ENCODE assay signal across 8 cellular contexts in genomic region chr12:120725659-120726509, GRCh38. TPM values are rescaled to one million over a fixed set of nuclear protein-coding genes. Genes with fewer than 3 reads are reported as not detected.
DNase-seq lines count a peak whose midpoint lies in the region; ATAC-seq and TF ChIP-seq lines count a peak whose summit lies in the region.

TSS of gene ACADS (plus strand) at chr12:120725826. CDS start at chr12:120725886, 60 bp downstream.

- no peak for DNase-seq in AG09309 (ENCODE audit: low read depth)
- DNase-seq in NCI-H345 treated with DMSO at 0.1 percent for 48 hours (lab: John Stamatoyannopoulos, UW; ENCODE audit: unreplicated experiment), result peak; percentile 82
- peak; percentile 95 for DNase-seq in activated CD4-positive, CD25-positive, alpha-beta regulatory T cell treated with anti-CD3 and anti-CD28 coated beads, Interleukin-2, amount 50 U/mL, for 72 hours
- DNase-seq in cerebellum (ENCODE audit: low spot score), result peak; percentile 94
- DNase-seq in kidney glomerular epithelial cell (lab: John Stamatoyannopoulos, UW), result peak; percentile 82
- peak; percentile 72 to 88 for DNase-seq in stimulated activated CD4-positive, alpha-beta T cell treated with anti-CD3 and anti-CD28 coated beads, Interleukin-15, amount 100 ng/mL, for 48 hours (ENCODE audit: low read depth in 2 of 2)

- peak; percentile 96 for ATAC-seq in HG03159 (IDR thresholded peaks at IDR 0.05; ENCODE audit: unreplicated experiment)

- in situ Hi-C loops in GM18951 (cut with MboI; ENCODE audit: low sequenced_read_pairs, unreplicated experiment), result no loop called here

- H3K4me3 ChIP-seq in AG09309 (ENCODE audit: control insufficient read depth, low read depth, low read length), result peak within 1 kb of the TSS; percentile 62

- TF ChIP-seq CTCF in AG09309 (IDR thresholded peaks at IDR 0.05; ENCODE audit: control insufficient read depth, insufficient read depth, low read depth, low read length, missing control alignments), result no peak

- TF ChIP-seq POLR2A in GM18951 (IDR thresholded peaks at IDR 0.05; ENCODE audit: extremely low read depth, insufficient read depth, insufficient read length), result peak; percentile 88

RNA-seq across cellular contexts. Expression of gene ACADS, which starts in this region (rescaled TPM):
- total RNA-seq in cerebellum, result 3.3 TPM
